2 cellular contexts compared by ENCODE assay signal in the genomic region with DNA sequence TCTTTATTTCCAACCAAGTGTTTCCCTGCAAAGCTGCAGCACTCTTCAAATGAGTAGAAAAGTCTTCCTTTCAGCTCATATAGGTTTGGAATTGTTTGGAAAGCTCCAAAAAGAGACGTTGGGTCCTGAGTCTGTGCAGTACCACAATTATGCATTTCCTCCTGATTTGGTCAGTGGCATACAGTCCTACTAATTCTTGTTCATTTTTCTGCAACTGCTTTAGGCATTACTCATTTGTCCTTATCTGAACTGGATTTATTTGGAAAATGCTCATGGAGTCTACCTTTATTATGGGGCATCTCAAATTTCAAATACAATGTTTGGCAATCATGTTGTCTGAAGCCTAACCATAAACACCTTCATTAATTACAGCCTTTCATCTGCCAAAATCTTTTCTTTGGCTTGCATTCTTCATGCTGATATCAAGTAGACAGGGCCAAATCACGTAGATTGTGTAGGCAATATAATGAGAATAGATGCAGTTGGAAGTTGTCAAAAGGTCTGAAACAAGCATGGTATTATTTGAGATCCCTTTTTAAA.
TF ChIP-seq lines count a peak whose summit lies in the region.

No MANE protein-coding gene starts in this region.

TF ChIP-seq in IMR-90, 13 proteins besides CTCF, POLR2A, EP300 and RAD21:
- TF ChIP-seq, protein P1, sequence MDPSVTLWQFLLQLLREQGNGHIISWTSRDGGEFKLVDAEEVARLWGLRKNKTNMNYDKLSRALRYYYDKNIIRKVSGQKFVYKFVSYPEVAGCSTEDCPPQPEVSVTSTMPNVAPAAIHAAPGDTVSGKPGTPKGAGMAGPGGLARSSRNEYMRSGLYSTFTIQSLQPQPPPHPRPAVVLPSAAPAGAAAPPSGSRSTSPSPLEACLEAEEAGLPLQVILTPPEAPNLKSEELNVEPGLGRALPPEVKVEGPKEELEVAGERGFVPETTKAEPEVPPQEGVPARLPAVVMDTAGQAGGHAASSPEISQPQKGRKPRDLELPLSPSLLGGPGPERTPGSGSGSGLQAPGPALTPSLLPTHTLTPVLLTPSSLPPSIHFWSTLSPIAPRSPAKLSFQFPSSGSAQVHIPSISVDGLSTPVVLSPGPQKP (IDR thresholded peaks at IDR 0.05; ENCODE audit: borderline replicate concordance, low read depth, low read length): no peak
- peak; percentile 39; the same call in 1 of the 2 replicates for TF ChIP-seq CEBPB (IDR thresholded peaks at IDR 0.05; ENCODE audit: low read depth, low read length)
TF ChIP-seq in IMR-90: peak in this region for 1.

TF ChIP-seq in GM23338, 12 proteins besides CTCF, POLR2A, EP300 and RAD21:
- TF ChIP-seq, protein P2, sequence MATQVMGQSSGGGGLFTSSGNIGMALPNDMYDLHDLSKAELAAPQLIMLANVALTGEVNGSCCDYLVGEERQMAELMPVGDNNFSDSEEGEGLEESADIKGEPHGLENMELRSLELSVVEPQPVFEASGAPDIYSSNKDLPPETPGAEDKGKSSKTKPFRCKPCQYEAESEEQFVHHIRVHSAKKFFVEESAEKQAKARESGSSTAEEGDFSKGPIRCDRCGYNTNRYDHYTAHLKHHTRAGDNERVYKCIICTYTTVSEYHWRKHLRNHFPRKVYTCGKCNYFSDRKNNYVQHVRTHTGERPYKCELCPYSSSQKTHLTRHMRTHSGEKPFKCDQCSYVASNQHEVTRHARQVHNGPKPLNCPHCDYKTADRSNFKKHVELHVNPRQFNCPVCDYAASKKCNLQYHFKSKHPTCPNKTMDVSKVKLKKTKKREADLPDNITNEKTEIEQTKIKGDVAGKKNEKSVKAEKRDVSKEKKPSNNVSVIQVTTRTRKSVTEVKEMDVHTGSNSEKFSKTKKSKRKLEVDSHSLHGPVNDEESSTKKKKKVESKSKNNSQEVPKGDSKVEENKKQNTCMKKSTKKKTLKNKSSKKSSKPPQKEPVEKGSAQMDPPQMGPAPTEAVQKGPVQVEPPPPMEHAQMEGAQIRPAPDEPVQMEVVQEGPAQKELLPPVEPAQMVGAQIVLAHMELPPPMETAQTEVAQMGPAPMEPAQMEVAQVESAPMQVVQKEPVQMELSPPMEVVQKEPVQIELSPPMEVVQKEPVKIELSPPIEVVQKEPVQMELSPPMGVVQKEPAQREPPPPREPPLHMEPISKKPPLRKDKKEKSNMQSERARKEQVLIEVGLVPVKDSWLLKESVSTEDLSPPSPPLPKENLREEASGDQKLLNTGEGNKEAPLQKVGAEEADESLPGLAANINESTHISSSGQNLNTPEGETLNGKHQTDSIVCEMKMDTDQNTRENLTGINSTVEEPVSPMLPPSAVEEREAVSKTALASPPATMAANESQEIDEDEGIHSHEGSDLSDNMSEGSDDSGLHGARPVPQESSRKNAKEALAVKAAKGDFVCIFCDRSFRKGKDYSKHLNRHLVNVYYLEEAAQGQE (IDR thresholded peaks at IDR 0.05; ENCODE audit: unreplicated experiment): no peak
- TF ChIP-seq JUNB (IDR thresholded peaks at IDR 0.05; ENCODE audit: unreplicated experiment) (no peak), NANOG (IDR thresholded peaks at IDR 0.05; ENCODE audit: borderline replicate concordance) (no peak), POLR2AphosphoS5 (IDR thresholded peaks at IDR 0.05; ENCODE audit: low read depth) (no peak), EZH2phosphoT487 (IDR thresholded peaks at IDR 0.05; ENCODE audit: unreplicated experiment) (no peak), ZNF114 (CRISPR knock-in tag; IDR thresholded peaks at IDR 0.05) (no peak), STAT1 (IDR thresholded peaks at IDR 0.05; ENCODE audit: unreplicated experiment) (no peak), EZH2 (IDR thresholded peaks at IDR 0.05; ENCODE audit: low read depth, unreplicated experiment) (no peak), ZNF331 (CRISPR knock-in tag; IDR thresholded peaks at IDR 0.05; ENCODE audit: low read depth) (no peak), CREB1 (CRISPR knock-in tag; IDR thresholded peaks at IDR 0.05; ENCODE audit: low read depth) (no peak)
- TF ChIP-seq, protein P3, sequence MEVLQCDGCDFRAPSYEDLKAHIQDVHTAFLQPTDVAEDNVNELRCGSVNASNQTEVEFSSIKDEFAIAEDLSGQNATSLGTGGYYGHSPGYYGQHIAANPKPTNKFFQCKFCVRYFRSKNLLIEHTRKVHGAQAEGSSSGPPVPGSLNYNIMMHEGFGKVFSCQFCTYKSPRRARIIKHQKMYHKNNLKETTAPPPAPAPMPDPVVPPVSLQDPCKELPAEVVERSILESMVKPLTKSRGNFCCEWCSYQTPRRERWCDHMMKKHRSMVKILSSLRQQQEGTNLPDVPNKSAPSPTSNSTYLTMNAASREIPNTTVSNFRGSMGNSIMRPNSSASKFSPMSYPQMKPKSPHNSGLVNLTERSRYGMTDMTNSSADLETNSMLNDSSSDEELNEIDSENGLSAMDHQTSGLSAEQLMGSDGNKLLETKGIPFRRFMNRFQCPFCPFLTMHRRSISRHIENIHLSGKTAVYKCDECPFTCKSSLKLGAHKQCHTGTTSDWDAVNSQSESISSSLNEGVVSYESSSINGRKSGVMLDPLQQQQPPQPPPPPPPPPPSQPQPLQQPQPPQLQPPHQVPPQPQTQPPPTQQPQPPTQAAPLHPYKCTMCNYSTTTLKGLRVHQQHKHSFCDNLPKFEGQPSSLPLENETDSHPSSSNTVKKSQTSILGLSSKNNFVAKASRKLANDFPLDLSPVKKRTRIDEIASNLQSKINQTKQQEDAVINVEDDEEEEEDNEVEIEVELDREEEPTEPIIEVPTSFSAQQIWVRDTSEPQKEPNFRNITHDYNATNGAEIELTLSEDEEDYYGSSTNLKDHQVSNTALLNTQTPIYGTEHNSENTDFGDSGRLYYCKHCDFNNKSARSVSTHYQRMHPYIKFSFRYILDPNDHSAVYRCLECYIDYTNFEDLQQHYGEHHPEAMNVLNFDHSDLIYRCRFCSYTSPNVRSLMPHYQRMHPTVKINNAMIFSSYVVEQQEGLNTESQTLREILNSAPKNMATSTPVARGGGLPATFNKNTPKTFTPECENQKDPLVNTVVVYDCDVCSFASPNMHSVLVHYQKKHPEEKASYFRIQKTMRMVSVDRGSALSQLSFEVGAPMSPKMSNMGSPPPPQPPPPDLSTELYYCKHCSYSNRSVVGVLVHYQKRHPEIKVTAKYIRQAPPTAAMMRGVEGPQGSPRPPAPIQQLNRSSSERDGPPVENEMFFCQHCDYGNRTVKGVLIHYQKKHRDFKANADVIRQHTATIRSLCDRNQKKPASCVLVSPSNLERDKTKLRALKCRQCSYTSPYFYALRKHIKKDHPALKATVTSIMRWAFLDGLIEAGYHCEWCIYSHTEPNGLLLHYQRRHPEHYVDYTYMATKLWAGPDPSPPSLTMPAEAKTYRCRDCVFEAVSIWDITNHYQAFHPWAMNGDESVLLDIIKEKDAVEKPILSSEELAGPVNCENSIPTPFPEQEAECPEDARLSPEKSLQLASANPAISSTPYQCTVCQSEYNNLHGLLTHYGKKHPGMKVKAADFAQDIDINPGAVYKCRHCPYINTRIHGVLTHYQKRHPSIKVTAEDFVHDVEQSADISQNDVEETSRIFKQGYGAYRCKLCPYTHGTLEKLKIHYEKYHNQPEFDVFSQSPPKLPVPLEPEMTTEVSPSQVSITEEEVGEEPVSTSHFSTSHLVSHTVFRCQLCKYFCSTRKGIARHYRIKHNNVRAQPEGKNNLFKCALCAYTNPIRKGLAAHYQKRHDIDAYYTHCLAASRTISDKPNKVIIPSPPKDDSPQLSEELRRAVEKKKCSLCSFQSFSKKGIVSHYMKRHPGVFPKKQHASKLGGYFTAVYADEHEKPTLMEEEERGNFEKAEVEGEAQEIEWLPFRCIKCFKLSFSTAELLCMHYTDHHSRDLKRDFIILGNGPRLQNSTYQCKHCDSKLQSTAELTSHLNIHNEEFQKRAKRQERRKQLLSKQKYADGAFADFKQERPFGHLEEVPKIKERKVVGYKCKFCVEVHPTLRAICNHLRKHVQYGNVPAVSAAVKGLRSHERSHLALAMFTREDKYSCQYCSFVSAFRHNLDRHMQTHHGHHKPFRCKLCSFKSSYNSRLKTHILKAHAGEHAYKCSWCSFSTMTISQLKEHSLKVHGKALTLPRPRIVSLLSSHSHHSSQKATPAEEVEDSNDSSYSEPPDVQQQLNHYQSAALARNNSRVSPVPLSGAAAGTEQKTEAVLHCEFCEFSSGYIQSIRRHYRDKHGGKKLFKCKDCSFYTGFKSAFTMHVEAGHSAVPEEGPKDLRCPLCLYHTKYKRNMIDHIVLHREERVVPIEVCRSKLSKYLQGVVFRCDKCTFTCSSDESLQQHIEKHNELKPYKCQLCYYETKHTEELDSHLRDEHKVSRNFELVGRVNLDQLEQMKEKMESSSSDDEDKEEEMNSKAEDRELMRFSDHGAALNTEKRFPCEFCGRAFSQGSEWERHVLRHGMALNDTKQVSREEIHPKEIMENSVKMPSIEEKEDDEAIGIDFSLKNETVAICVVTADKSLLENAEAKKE (CRISPR knock-in tag; IDR thresholded peaks at IDR 0.05): no peak
- TF ChIP-seq, protein P4, sequence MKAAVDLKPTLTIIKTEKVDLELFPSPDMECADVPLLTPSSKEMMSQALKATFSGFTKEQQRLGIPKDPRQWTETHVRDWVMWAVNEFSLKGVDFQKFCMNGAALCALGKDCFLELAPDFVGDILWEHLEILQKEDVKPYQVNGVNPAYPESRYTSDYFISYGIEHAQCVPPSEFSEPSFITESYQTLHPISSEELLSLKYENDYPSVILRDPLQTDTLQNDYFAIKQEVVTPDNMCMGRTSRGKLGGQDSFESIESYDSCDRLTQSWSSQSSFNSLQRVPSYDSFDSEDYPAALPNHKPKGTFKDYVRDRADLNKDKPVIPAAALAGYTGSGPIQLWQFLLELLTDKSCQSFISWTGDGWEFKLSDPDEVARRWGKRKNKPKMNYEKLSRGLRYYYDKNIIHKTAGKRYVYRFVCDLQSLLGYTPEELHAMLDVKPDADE (IDR thresholded peaks at IDR 0.05): no peak
